1 cellular context compared by ENCODE assay signal in the genomic region with DNA sequence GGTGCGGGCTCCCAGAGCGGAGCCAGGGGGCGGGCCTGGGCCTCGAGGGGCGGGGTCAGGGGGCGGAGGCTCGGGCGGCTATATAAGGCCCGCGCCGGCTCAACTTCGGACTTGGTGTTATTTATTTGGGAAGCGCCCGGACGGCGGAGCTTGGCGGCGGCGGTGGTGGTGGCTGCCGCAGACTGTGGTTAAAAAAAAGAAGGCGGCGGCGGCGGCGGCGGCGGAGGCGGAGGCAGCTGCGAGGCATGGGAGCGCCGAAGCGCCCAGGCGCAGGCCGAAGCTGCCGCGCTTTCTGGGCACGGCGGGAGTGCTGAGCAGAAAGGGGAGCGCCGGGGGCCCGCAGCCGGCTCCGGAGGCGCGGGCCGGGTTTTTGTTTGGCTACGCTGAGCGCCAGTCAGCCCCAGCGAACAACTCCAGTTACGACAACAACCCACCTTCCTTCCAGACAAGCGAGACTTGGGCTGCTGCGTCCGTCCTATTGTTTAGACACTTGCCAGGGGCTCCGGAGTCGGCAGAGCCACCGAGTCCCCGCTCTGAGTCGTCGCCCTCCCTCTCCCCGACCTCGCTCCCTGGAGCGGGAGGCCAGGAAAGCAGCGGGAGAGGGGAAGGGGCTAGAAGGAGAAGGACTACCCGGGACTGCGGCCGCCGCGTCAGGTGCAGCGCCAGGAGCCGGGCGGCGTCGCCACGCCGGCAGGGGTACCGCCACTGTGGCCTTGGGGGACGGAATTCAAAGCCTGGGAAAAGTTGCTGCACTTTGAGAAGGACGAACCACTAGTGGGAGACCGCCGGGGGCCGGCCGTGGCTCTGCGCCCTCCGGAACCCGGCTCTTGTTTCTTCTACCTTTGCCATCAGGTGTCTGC.
TF ChIP-seq lines count a peak whose summit lies in the region.

TSS of gene SLIT2 (plus strand) at position 110 of the 860 bp plus-strand sequence. CDS start 1,911 bp downstream, outside the sequence.

TF ChIP-seq in K562, 482 proteins besides CTCF, POLR2A, EP300 and RAD21 (continued from another document):
- TF ChIP-seq RREB1 (CRISPR knock-in tag; IDR thresholded peaks at IDR 0.05), result no peak
- peak; percentile 65 for TF ChIP-seq POLR2G (IDR thresholded peaks at IDR 0.05; ENCODE audit: low read depth, low read length)
- TF ChIP-seq ASH1L (IDR thresholded peaks at IDR 0.05; ENCODE audit: borderline replicate concordance, low read depth, partially characterized antibody), result no peak
